ENCODE assay signal across 11 cellular contexts in the genomic region with DNA sequence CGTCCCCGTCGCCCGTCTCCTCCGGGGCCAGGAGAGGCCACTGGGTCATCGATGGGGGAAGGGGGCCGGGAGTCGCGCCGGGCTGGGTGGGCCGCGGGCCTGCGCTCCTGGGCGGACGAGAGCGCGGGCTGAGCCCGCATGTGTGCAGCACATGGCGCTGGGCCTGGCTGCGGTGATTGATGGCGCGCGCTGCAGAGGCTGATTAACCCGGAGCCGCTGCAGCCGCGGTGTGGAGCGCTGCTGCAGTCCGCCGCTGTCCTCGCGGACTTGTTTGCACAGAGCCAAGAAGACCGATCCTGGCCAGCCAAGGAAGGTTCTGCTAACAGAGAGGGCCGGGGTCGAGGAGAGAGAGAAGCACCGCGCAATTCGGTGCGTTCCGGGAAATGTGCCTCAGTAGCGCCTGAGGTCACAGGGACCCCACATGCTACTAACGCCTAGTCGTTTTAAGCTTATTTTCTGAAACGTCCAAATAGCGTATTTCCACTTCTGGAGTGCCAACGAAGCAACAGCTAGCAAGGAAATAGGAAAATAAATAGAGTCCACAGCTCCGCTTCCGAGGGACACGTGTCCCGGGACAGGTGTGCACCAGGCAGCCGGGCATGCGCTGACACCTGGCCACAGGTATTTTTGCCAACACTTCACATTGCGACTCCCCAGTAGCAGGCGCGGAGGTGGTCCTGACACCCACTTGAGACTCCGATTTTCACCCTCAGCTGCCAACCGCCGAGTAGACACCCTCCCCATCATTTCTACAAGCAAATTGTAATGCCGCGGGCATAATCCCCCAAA. TPM values are rescaled to one million over a fixed set of nuclear protein-coding genes. Genes with fewer than 3 reads are reported as not detected.
DNase-seq lines count a peak whose midpoint lies in the region; ATAC-seq and TF ChIP-seq lines count a peak whose summit lies in the region.
"Had no signal": no experiment of that assay in that cellular context is flagged by ENCODE, and none has a peak within 500 bp of the region (broad histone marks: within the 10 kb centered on the region; RNA-seq: fewer than 3 reads in every experiment).

No MANE protein-coding gene starts in this region.

- no peak overlapping the region for H3K27ac Mint-ChIP-seq in neural crest cell (ENCODE audit: unreplicated experiment)
- H3K27ac Mint-ChIP-seq in effector memory CD8-positive, alpha-beta T cell, result no peak overlapping the region
- H3K27ac Mint-ChIP-seq: stimulated activated effector memory CD8-positive, alpha-beta T cell treated with anti-CD3 and anti-CD28 coated beads, Interleukin-12 subunit alpha, Interleukin-12 subunit beta, amount 100 ng/mL, for 72 hours had no signal

- no peaks in the 10 kb centered on the region for H3K36me3 Mint-ChIP-seq in neural crest cell (ENCODE audit: low read depth)
- peaks cover 6% of the 10 kb centered on the region for H3K36me3 Mint-ChIP-seq in effector memory CD8-positive, alpha-beta T cell (ENCODE audit: insufficient read depth)

- TF ChIP-seq CTCF in neural crest cell (conservative IDR thresholded peaks at IDR 0.05), result no peak

- peaks cover 26% of the 10 kb centered on the region for H3K4me1 Mint-ChIP-seq in neural crest cell
- peaks cover 6 to 14% of the 10 kb centered on the region in 2 donors for H3K4me1 Mint-ChIP-seq in effector memory CD8-positive, alpha-beta T cell (ENCODE audit: low read depth in 2 of 2)

- no peaks in the 10 kb centered on the region for H3K9me3 Mint-ChIP-seq in neural crest cell
- H3K9me3 Mint-ChIP-seq in effector memory CD8-positive, alpha-beta T cell, result no peaks in the 10 kb centered on the region
- H3K9me3 Mint-ChIP-seq: stimulated activated effector memory CD8-positive, alpha-beta T cell treated with anti-CD3 and anti-CD28 coated beads, Interleukin-12 subunit alpha, Interleukin-12 subunit beta, amount 100 ng/mL, for 72 hours had no signal

- peak; percentile 80 for DNase-seq in Daoy (ENCODE audit: low read depth)
- peak; percentile 31 for DNase-seq in LHCN-M2 (ENCODE audit: low read depth)
- no peak for DNase-seq in neural crest cell (ENCODE audit: low read depth, low spot score)
- DNase-seq in stimulated activated naive CD4-positive, alpha-beta T cell treated with Interleukin-2 at 50 U/mL for 16 hours (lab: John Stamatoyannopoulos, UW), result no peak
- no peak for DNase-seq in effector memory CD8-positive, alpha-beta T cell
- DNase-seq in nucleus accumbens (lab: John Stamatoyannopoulos, UW), result no peak
- DNase-seq in Ammon's horn (ENCODE audit: low spot score), result no peak

- ATAC-seq in esophagus mucosa, result peak; percentile 21
- ATAC-seq in effector memory CD8-positive, alpha-beta T cell (replicated peaks), result no peak
- ATAC-seq: HCT116; stimulated activated effector memory CD8-positive, alpha-beta T cell treated with anti-CD3 and anti-CD28 coated beads, Interleukin-12 subunit alpha, Interleukin-12 subunit beta, amount 100 ng/mL, for 72 hours had no signal

- peaks cover 95% of the 10 kb centered on the region for H3K27me3 Mint-ChIP-seq in neural crest cell (ENCODE audit: low read depth)
- peaks cover 72 to 93% of the 10 kb centered on the region in 2 donors for H3K27me3 Mint-ChIP-seq in effector memory CD8-positive, alpha-beta T cell

- peak overlapping the region; percentile 31 for H3K4me3 Mint-ChIP-seq in neural crest cell
- peak overlapping the region in 1 of 2 donors; percentile 44 for H3K4me3 Mint-ChIP-seq in effector memory CD8-positive, alpha-beta T cell
- H3K4me3 Mint-ChIP-seq: stimulated activated effector memory CD8-positive, alpha-beta T cell treated with anti-CD3 and anti-CD28 coated beads, Interleukin-12 subunit alpha, Interleukin-12 subunit beta, amount 100 ng/mL, for 72 hours had no signal

RNA-seq across cellular contexts. Expression of gene MNX1, which starts 6.2 kb away (rescaled TPM):
- total RNA-seq in Daoy (2014; rRNA removed; shearing (Covaris generic)), result 4.4 and 6.3 TPM in 2 replicates
- total RNA-seq in LHCN-M2 (2014; rRNA removed), result not detected in 2 replicates
- not detected for polyA plus RNA-seq in LHCN-M2 (2012)
- total RNA-seq in esophagus mucosa, result 0.12 TPM
- 0.14 and 0.34 TPM in 2 replicates for total RNA-seq in neural crest cell
- total RNA-seq: osteocyte had no signal

RNA-seq across cellular contexts. Expression of gene NOM1, which starts 54.7 kb away (rescaled TPM):
- total RNA-seq in Daoy (2014; rRNA removed; shearing (Covaris generic)), result 19.3 and 22.1 TPM in 2 replicates
- total RNA-seq in LHCN-M2 (2014; rRNA removed) (13.7 and 17.4 TPM in 2 replicates), esophagus mucosa (11.9 TPM), neural crest cell (25.2 and 28.2 TPM in 2 replicates)
- 9.8 TPM for polyA plus RNA-seq in LHCN-M2 (2012)

Comparison
In these comparisons a context has a peak if more than half of its experiments do, and no peak if none do; other contexts are left out.
1. DNase-seq: peak in Daoy (single experiment) and LHCN-M2 (single experiment); none in neural crest cell (single experiment), stimulated activated naive CD4-positive, alpha-beta T cell treated with Interleukin-2 at 50 U/mL for 16 hours (single experiment), effector memory CD8-positive, alpha-beta T cell (0 of 3), nucleus accumbens (0 of 56) and Ammon's horn (single experiment).